9 cellular contexts compared by ENCODE assay signal in the genomic region with DNA sequence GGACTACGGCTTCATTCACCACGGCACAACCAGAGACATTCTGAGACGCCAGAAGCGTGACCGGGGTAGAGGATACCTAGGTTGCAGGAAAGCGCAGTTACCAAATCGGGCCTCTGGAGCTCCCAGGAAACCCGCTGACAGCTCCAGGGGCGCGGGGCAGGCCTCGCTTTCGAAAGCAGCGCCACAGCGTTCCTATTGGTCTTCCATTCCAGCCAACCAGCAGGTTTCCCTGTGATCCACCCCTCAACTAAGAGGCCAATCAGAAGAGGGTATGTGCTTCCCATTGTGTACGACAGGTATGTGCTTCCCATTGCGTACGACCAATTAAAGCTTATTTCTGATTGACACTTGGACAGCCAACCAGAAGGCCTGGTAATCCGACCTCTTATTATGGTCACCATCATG. TPM values are rescaled to one million over a fixed set of nuclear protein-coding genes. Genes with fewer than 3 reads are reported as not detected.
A peak's percentile ranks its signal among the peaks of the same experiment; 100 is the strongest.
DNase-seq lines count a peak whose midpoint lies in the region; ATAC-seq and TF ChIP-seq lines count a peak whose summit lies in the region.
"Had no signal": no experiment of that assay in that cellular context is flagged by ENCODE, and none has a peak within 500 bp of the region (broad histone marks: within the 10 kb centered on the region; RNA-seq: fewer than 3 reads in every experiment).

No MANE protein-coding gene starts in this region.

- H3K4me1 Mint-ChIP-seq in neural progenitor cell: peaks cover 3% of the 10 kb centered on the region

- peak in 2 of 3 donors; percentile 2 to 3 for DNase-seq in effector memory CD4-positive, alpha-beta T cell
- peak; percentile 84 for DNase-seq in neural progenitor cell (ENCODE audit: low spot score)
- DNase-seq in stimulated activated CD4-positive, alpha-beta T cell treated with anti-CD3 and anti-CD28 coated beads, Interleukin-15, amount 100 ng/mL, for 24 hours: no peak
- no peak for DNase-seq in COLO668 (lab: John Stamatoyannopoulos, UW; ENCODE audit: unreplicated experiment)
- DNase-seq in NCI-H526 treated with DMSO at 0.1 percent for 48 hours (lab: John Stamatoyannopoulos, UW): no peak

- peaks cover 7% of the 10 kb centered on the region for H3F3A ChIP-seq in neural progenitor cell (ENCODE audit: low read depth)

- no peaks in the 10 kb centered on the region for H3K36me3 Mint-ChIP-seq in neural progenitor cell

- no peak overlapping the region for H3K27ac Mint-ChIP-seq in neural progenitor cell

- TF ChIP-seq CTCF in neural progenitor cell (IDR thresholded peaks at IDR 0.05): no peak

- peak; percentile 91 for ATAC-seq in GM19324 (IDR thresholded peaks at IDR 0.05; ENCODE audit: low FRiP score, unreplicated experiment)
- peak; percentile 73 for ATAC-seq in HG03159 (IDR thresholded peaks at IDR 0.05; ENCODE audit: unreplicated experiment)
- ATAC-seq in SK-N-SH treated with all-trans-retinoic acid at 6 μM for 48 hours: no peak

- H3K27me3 Mint-ChIP-seq in neural progenitor cell (ENCODE audit: insufficient read depth, low read depth): no peaks in the 10 kb centered on the region

- no peak overlapping the region for H3K4me3 ChIP-seq in effector memory CD4-positive, alpha-beta T cell (ENCODE audit: insufficient read depth, low read depth, low read length, poor library complexity, severe bottlenecking)
- peak overlapping the region; percentile 50 for H3K4me3 ChIP-seq in neural progenitor cell

- no peak overlapping the region for H3K27ac ChIP-seq in effector memory CD4-positive, alpha-beta T cell (ENCODE audit: insufficient read depth, low read length, poor library complexity, severe bottlenecking)
- no peak overlapping the region for H3K27ac ChIP-seq in neural progenitor cell

- no peaks in the 10 kb centered on the region for H3K4me1 ChIP-seq in effector memory CD4-positive, alpha-beta T cell (ENCODE audit: control insufficient read depth, insufficient read depth, low read length, poor library complexity, severe bottlenecking)
- H3K4me1 ChIP-seq in neural progenitor cell: no peaks in the 10 kb centered on the region

- no peaks in the 10 kb centered on the region for H3K9me3 ChIP-seq in effector memory CD4-positive, alpha-beta T cell (ENCODE audit: control insufficient read depth, low read length)
- H3K9me3 ChIP-seq in neural progenitor cell (ENCODE audit: low read depth): no peaks in the 10 kb centered on the region

- no peaks in the 10 kb centered on the region for H3K9me3 Mint-ChIP-seq in neural progenitor cell

- no peak overlapping the region for H3K9ac ChIP-seq in neural progenitor cell

- H3K36me3 ChIP-seq in effector memory CD4-positive, alpha-beta T cell (ENCODE audit: control insufficient read depth, insufficient read depth, low read length): no peaks in the 10 kb centered on the region
- peaks cover 5% of the 10 kb centered on the region for H3K36me3 ChIP-seq in neural progenitor cell

- no peaks in the 10 kb centered on the region for H3K79me2 ChIP-seq in neural progenitor cell (ENCODE audit: low read depth)

- H3K27me3 ChIP-seq in effector memory CD4-positive, alpha-beta T cell (replicated peaks; ENCODE audit: control insufficient read depth, insufficient read depth, low read length, poor library complexity, severe bottlenecking): no peaks in the 10 kb centered on the region
- no peaks in the 10 kb centered on the region for H3K27me3 ChIP-seq in neural progenitor cell

- H3K4me2 ChIP-seq in neural progenitor cell: peak overlapping the region; percentile 74

- H2AFZ ChIP-seq in neural progenitor cell (replicated peaks): no peak overlapping the region

- H4K20me1 ChIP-seq in neural progenitor cell (ENCODE audit: low read depth): no peaks in the 10 kb centered on the region

- peak overlapping the region; percentile 76 for H3K4me3 Mint-ChIP-seq in neural progenitor cell

TF ChIP-seq in SK-N-SH treated with all-trans-retinoic acid at 6 μM for 48 hours, 23 proteins besides CTCF, POLR2A, EP300 and RAD21:
- TF ChIP-seq RARB (CRISPR knock-in tag; IDR thresholded peaks at IDR 0.05): no peak
- TF ChIP-seq OSR1 (CRISPR knock-in tag; IDR thresholded peaks at IDR 0.05): no peak
- no peak for TF ChIP-seq ZNF565 (CRISPR knock-in tag; conservative IDR thresholded peaks at IDR 0.05; ENCODE audit: low read depth)
- TF ChIP-seq ZC3H10 (CRISPR knock-in tag; IDR thresholded peaks at IDR 0.05): no peak
- TF ChIP-seq BACH2 (CRISPR knock-in tag; IDR thresholded peaks at IDR 0.05; ENCODE audit: borderline replicate concordance): no peak
- TF ChIP-seq PATZ1 (CRISPR knock-in tag; IDR thresholded peaks at IDR 0.05; ENCODE audit: borderline replicate concordance): no peak
- TF ChIP-seq ESRRG (CRISPR knock-in tag; IDR thresholded peaks at IDR 0.05): no peak

RNA-seq across cellular contexts. Expression of gene SNX12, which starts 14.9 kb away (rescaled TPM):
- total RNA-seq in neural progenitor cell (ENCODE audit: low replicate concordance): 58.1 and 82.9 TPM in 2 replicates

RNA-seq across cellular contexts. Expression of gene FOXO4, which starts 42.4 kb away (rescaled TPM):
- total RNA-seq in neural progenitor cell (ENCODE audit: low replicate concordance): 2.5 and 6.8 TPM in 2 replicates

RNA-seq across cellular contexts. Expression of gene CXorf65, which starts 53.3 kb away (rescaled TPM):
- not detected in 2 replicates for total RNA-seq in neural progenitor cell (ENCODE audit: low replicate concordance)
- total RNA-seq: liver had no signal

RNA-seq across cellular contexts. Expression of gene IL2RG, which starts 58.2 kb away (rescaled TPM):
- not detected in 2 replicates for total RNA-seq in neural progenitor cell (ENCODE audit: low replicate concordance)

Comparison
In these comparisons a context has a peak if more than half of its experiments do, and no peak if none do; other contexts are left out.
1. DNase-seq: peak in effector memory CD4-positive, alpha-beta T cell (2 of 3) and neural progenitor cell (single experiment); none in stimulated activated CD4-positive, alpha-beta T cell treated with anti-CD3 and anti-CD28 coated beads, Interleukin-15, amount 100 ng/mL, for 24 hours (single experiment), COLO668 (single experiment) and NCI-H526 treated with DMSO at 0.1 percent for 48 hours (single experiment).